ENCODE assay signal across 15 cellular contexts in genomic region chr10:98555011-98555619, GRCh38.
A peak's percentile ranks its signal among the peaks of the same experiment; 100 is the strongest.
DNase-seq lines count a peak whose midpoint lies in the region; ATAC-seq, FAIRE-seq and TF ChIP-seq lines count a peak whose summit lies in the region.
"Had no signal": no experiment of that assay in that cellular context is flagged by ENCODE, and none has a peak within 500 bp of the region (broad histone marks: within the 10 kb centered on the region; RNA-seq: fewer than 3 reads in every experiment).

No MANE protein-coding gene starts in this region.

- H2AFZ ChIP-seq in endothelial cell of umbilical vein (ENCODE audit: low read depth, low read length) (no peak overlapping the region), smooth muscle cell (ENCODE audit: low read depth) (peak overlapping the region; percentile 65)

- H3K27me3 ChIP-seq in endothelial cell of umbilical vein (ENCODE audit: control insufficient read depth in 2 of 2, insufficient read depth in 2 of 2, low read length in 2 of 2), result no peaks in the 10 kb centered on the region
- no peaks in the 10 kb centered on the region for H3K27me3 ChIP-seq in smooth muscle cell (ENCODE audit: low read depth)

- no peak overlapping the region for H3K27ac Mint-ChIP-seq in type B pancreatic cell
- H3K27ac Mint-ChIP-seq: activated CD4-positive, alpha-beta memory T cell treated with anti-CD3 and anti-CD28 coated beads, Interleukin-2, amount 10 ng/mL, durations not matched to agents 7 days and 5 days; activated T-helper 2 cell treated with anti-CD3 and anti-CD28 coated beads, Interferon-gamma antibody, Interleukin-2, Interleukin-4, amounts not matched to agents 10 μg/mL and 5 μg/mL and 100 μg/mL, durations not matched to agents 14 hours and 24 hours and 36 hours; naive thymus-derived CD8-positive, alpha-beta T cell had no signal

- no peaks in the 10 kb centered on the region for H3F3A ChIP-seq in smooth muscle cell (ENCODE audit: low read depth)

- CTCF ChIA-PET in endothelial cell of umbilical vein (lab: Charles Lee), result interaction anchor here (0.8 to 3.6 kb wide), 4 partner anchors 22 to 87 kb away, joined by 3 to 18 read pairs (median 3); no protein-coding TSS in a partner anchor

- BruUV-seq in endothelial cell of umbilical vein (replicated peaks; lab: Mats Ljungman, UMichigan), result no TSS peak

- no peak overlapping the region for H3K4me3 Mint-ChIP-seq in type B pancreatic cell
- H3K4me3 Mint-ChIP-seq: activated CD4-positive, alpha-beta memory T cell treated with anti-CD3 and anti-CD28 coated beads, Interleukin-2, amount 10 ng/mL, durations not matched to agents 7 days and 5 days; naive thymus-derived CD8-positive, alpha-beta T cell had no signal

- intact Hi-C loops in endothelial cell of umbilical vein (cut with micrococcal nuclease), result no loop called here

- no peaks in the 10 kb centered on the region for H3K36me3 ChIP-seq in endothelial cell of umbilical vein (ENCODE audit: control insufficient read depth in 2 of 2, extremely low read depth in 1 of 2, insufficient read depth in 2 of 2, low read length in 2 of 2)
- no peaks in the 10 kb centered on the region for H3K36me3 ChIP-seq in smooth muscle cell (ENCODE audit: low read depth)

- peaks cover 9% of the 10 kb centered on the region for H3K4me1 ChIP-seq in endothelial cell of umbilical vein (ENCODE audit: control insufficient read depth, extremely low read depth, insufficient read depth, low read length)
- H3K4me1 ChIP-seq in smooth muscle cell (ENCODE audit: low read depth), result peaks cover 20% of the 10 kb centered on the region

- DNase-seq in NCI-H1105 (lab: John Stamatoyannopoulos, UW) (peak; percentile 17), NCI-H2171 treated with DMSO at 0.1 percent for 48 hours (lab: John Stamatoyannopoulos, UW) (peak; percentile 60), endothelial cell of umbilical vein (ENCODE audit: low read depth, low spot score) (peak; percentile 41), smooth muscle cell (lab: John Stamatoyannopoulos, UW; ENCODE audit: unreplicated experiment) (no peak), type B pancreatic cell (ENCODE audit: extremely low spot score, unreplicated experiment) (no peak)
- DNase-seq: activated CD4-positive, alpha-beta memory T cell treated with anti-CD3 and anti-CD28 coated beads, Interleukin-2, amount 10 ng/mL, durations not matched to agents 7 days and 5 days; left ventricle myocardium superior; MV-4-11; naive thymus-derived CD8-positive, alpha-beta T cell; stimulated activated CD4-positive, alpha-beta T cell treated with anti-CD3 and anti-CD28 coated beads, Interleukin-2, amount 100 ng/mL, for 24 hours; stimulated activated CD8-positive, alpha-beta memory T cell treated with anti-CD3 and anti-CD28 coated beads, Interleukin-4, amount 100 ng/mL, for 48 hours had no signal

- no peaks in the 10 kb centered on the region for H3K9me3 Mint-ChIP-seq in type B pancreatic cell
- H3K9me3 Mint-ChIP-seq: activated CD4-positive, alpha-beta memory T cell treated with anti-CD3 and anti-CD28 coated beads, Interleukin-2, amount 10 ng/mL, durations not matched to agents 7 days and 5 days; activated T-helper 2 cell treated with anti-CD3 and anti-CD28 coated beads, Interferon-gamma antibody, Interleukin-2, Interleukin-4, amounts not matched to agents 10 μg/mL and 5 μg/mL and 100 μg/mL, durations not matched to agents 14 hours and 24 hours and 36 hours; naive thymus-derived CD8-positive, alpha-beta T cell had no signal

- H3K36me3 Mint-ChIP-seq in type B pancreatic cell, result no peaks in the 10 kb centered on the region
- H3K36me3 Mint-ChIP-seq: naive thymus-derived CD8-positive, alpha-beta T cell had no signal

- ATAC-seq in HG03045 (IDR thresholded peaks at IDR 0.05; ENCODE audit: unreplicated experiment), result no peak
- no peak for ATAC-seq in HG02973 (IDR thresholded peaks at IDR 0.05; ENCODE audit: unreplicated experiment)
- ATAC-seq: left ventricle myocardium superior; naive thymus-derived CD8-positive, alpha-beta T cell; Right ventricle myocardium inferior had no signal

- H3K9me3 ChIP-seq in endothelial cell of umbilical vein (replicated peaks; ENCODE audit: control insufficient read depth, insufficient read depth, low read length) (no peaks in the 10 kb centered on the region), smooth muscle cell (replicated peaks; ENCODE audit: low read depth) (no peaks in the 10 kb centered on the region)

- H3K79me2 ChIP-seq in endothelial cell of umbilical vein (ENCODE audit: control insufficient read depth, insufficient read depth, low read length), result no peaks in the 10 kb centered on the region
- H3K79me2 ChIP-seq in smooth muscle cell (ENCODE audit: low read depth), result no peaks in the 10 kb centered on the region

- H3K27me3 Mint-ChIP-seq in type B pancreatic cell, result no peaks in the 10 kb centered on the region

- no peak overlapping the region for H3K27ac ChIP-seq in endothelial cell of umbilical vein (ENCODE audit: insufficient read depth, low read depth, low read length)
- H3K27ac ChIP-seq in smooth muscle cell (ENCODE audit: low read depth), result no peak overlapping the region

- H3K9ac ChIP-seq in endothelial cell of umbilical vein (replicated peaks; ENCODE audit: extremely low read depth, insufficient read depth, low read length) (no peak overlapping the region), smooth muscle cell (ENCODE audit: low read depth) (no peak overlapping the region)

- TF ChIP-seq CTCF in endothelial cell of umbilical vein (IDR thresholded peaks at IDR 0.05; ENCODE audit: extremely low read depth in 1 of 2, insufficient read depth in 1 of 2, low read depth in 1 of 2, low read length in 2 of 2) (no peak), smooth muscle cell (IDR thresholded peaks at IDR 0.05; ENCODE audit: borderline replicate concordance, insufficient read depth, poor library complexity, severe bottlenecking) (no peak), type B pancreatic cell (conservative IDR thresholded peaks at IDR 0.05) (no peak)

- 29% methylated on average over 7 of the region's 7 CpGs for WGBS in smooth muscle cell (ENCODE audit: low lambda C conversion rate)

- FAIRE-seq in endothelial cell of umbilical vein (lab: Jason Lieb, UNC), result no peak

- peaks cover 15% of the 10 kb centered on the region for H3K4me1 Mint-ChIP-seq in type B pancreatic cell (ENCODE audit: unreplicated experiment)
- H3K4me1 Mint-ChIP-seq: activated CD4-positive, alpha-beta memory T cell treated with anti-CD3 and anti-CD28 coated beads, Interleukin-2, amount 10 ng/mL, durations not matched to agents 7 days and 5 days; naive thymus-derived CD8-positive, alpha-beta T cell had no signal

- no peak overlapping the region for H3K4me3 ChIP-seq in endothelial cell of umbilical vein (replicated peaks in 1 of 3; ENCODE audit: insufficient read depth in 1 of 3, low read depth in 1 of 3, low read length in 3 of 3)
- H3K4me3 ChIP-seq in smooth muscle cell, result no peak overlapping the region

- no peak for TF ChIP-seq POLR2A in endothelial cell of umbilical vein (IDR thresholded peaks at IDR 0.05; ENCODE audit: low read depth, low read length)

- POLR2A ChIA-PET in endothelial cell of umbilical vein (lab: Charles Lee), result no interaction called here

- H3K4me2 ChIP-seq in endothelial cell of umbilical vein (ENCODE audit: insufficient read depth, low read length) (no peak overlapping the region), smooth muscle cell (no peak overlapping the region)

- H3K9me1 ChIP-seq in endothelial cell of umbilical vein (replicated peaks; ENCODE audit: control insufficient read depth, extremely low read depth, insufficient read depth, low read length), result no peaks in the 10 kb centered on the region

- H4K20me1 ChIP-seq in endothelial cell of umbilical vein (replicated peaks; ENCODE audit: control insufficient read depth, extremely low read depth, insufficient read depth, low read length), result no peaks in the 10 kb centered on the region
- no peaks in the 10 kb centered on the region for H4K20me1 ChIP-seq in smooth muscle cell (ENCODE audit: low read depth)

- dilution Hi-C loops in endothelial cell of umbilical vein (cut with MboI; ENCODE audit: extremely low pct_ligation_motif_present, low sequenced_read_pairs), result no loop called here

TF ChIP-seq in endothelial cell of umbilical vein, 7 proteins besides CTCF, POLR2A, EP300 and RAD21:
- TF ChIP-seq MAX (IDR thresholded peaks at IDR 0.05; ENCODE audit: insufficient read depth, insufficient read length), result no peak
- no peak for TF ChIP-seq GATA2 (IDR thresholded peaks at IDR 0.05; ENCODE audit: insufficient read depth, insufficient read length, low read depth, low read length)
- TF ChIP-seq FOS (IDR thresholded peaks at IDR 0.05; ENCODE audit: borderline replicate concordance, insufficient read depth, low read length), result no peak
- no peak for TF ChIP-seq MYC (IDR thresholded peaks at IDR 0.05; ENCODE audit: low read depth, low read length)
- TF ChIP-seq POLR2AphosphoS5 (IDR thresholded peaks at IDR 0.05; ENCODE audit: insufficient read depth, low read depth, low read length), result no peak
- TF ChIP-seq EZH2 (IDR thresholded peaks at IDR 0.05; ENCODE audit: borderline replicate concordance, low read depth, low read length, severe bottlenecking), result no peak
- TF ChIP-seq JUN (IDR thresholded peaks at IDR 0.05; ENCODE audit: borderline replicate concordance, insufficient read depth, insufficient read length, low read depth), result no peak

Comparison
In these comparisons a context has a peak if more than half of its experiments do, and no peak if none do; other contexts are left out.
1. DNase-seq: peak in NCI-H1105 (single experiment), NCI-H2171 treated with DMSO at 0.1 percent for 48 hours (single experiment) and endothelial cell of umbilical vein (single experiment); none in smooth muscle cell (single experiment) and type B pancreatic cell (single experiment).